27 cellular contexts compared by ENCODE assay signal in the genomic region with DNA sequence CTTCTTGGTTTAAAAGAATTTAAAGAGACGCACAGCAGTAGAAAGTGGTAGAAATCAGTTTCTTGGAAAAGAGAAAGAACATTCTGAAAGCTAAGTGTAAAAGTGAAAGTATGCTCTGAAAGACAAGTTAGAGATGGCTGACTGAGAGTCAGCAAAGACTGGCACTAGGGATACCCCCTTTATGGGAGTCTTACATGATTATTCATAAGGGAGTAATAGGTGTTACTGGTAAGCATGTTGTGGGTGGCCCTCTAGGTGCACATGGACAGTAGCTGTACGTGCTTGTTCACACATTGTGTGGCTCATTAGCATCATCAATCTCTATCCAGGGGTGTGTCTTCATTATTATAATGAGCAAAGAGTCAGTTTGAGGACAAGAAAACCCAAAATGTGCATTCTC.
"Had no signal": no experiment of that assay in that cellular context is flagged by ENCODE, and none has a peak within 500 bp of the region (broad histone marks: within the 10 kb centered on the region; RNA-seq: fewer than 3 reads in every experiment).

No MANE protein-coding gene starts in this region.

- H3K4me3 ChIP-seq: coronary artery, esophagus squamous epithelium, left lung, neural progenitor cell, prostate gland, right atrium auricular region, smooth muscle cell, thoracic aorta, tibial nerve, upper lobe of left lung had no signal

- H3K36me3 ChIP-seq: esophagus squamous epithelium, left lung, neural progenitor cell, prostate gland, right atrium auricular region, thoracic aorta, tibial nerve, upper lobe of left lung had no signal

- DNase-seq: dermis blood vessel endothelial cell; effector memory CD8-positive, alpha-beta T cell; erythroblast; esophagus squamous epithelium; foreskin melanocyte; head of caudate nucleus; left cardiac atrium; mesenchymal stem cell; midbrain; naive thymus-derived CD4-positive, alpha-beta T cell; nucleus accumbens; stimulated activated CD4-positive, alpha-beta T cell treated with anti-CD3 and anti-CD28 coated beads, Interleukin-12 subunit alpha, Interleukin-12 subunit beta, amount 100 ng/mL, for 4 hours; stimulated activated CD4-positive, alpha-beta T cell treated with anti-CD3 and anti-CD28 coated beads, Interleukin-1b, Interleukin-23, amount 100 ng/mL, for 48 hours; stimulated activated CD4-positive, alpha-beta T cell treated with anti-CD3 and anti-CD28 coated beads, Interleukin-4, amount 100 ng/mL, for 1 hour; stimulated activated CD8-positive, alpha-beta memory T cell treated with anti-CD3 and anti-CD28 coated beads, Interleukin-4, amount 100 ng/mL, for 48 hours; stimulated activated naive CD4-positive, alpha-beta T cell treated with Interleukin-2 at 50 U/mL for 16 hours; upper lobe of left lung had no signal

- H3K4me1 ChIP-seq: esophagus squamous epithelium, left lung, neural progenitor cell, prostate gland, right atrium auricular region, tibial nerve, upper lobe of left lung had no signal

- H3K27ac ChIP-seq: coronary artery, esophagus squamous epithelium, left lung, neural progenitor cell, prostate gland, right atrium auricular region, thoracic aorta, tibial nerve, upper lobe of left lung had no signal

- H3K9me3 Mint-ChIP-seq: nephron, neural progenitor cell had no signal

- H3K27ac Mint-ChIP-seq: effector memory CD8-positive, alpha-beta T cell; nephron; neural progenitor cell had no signal

- H3K27me3 Mint-ChIP-seq: effector memory CD8-positive, alpha-beta T cell had no signal

- ATAC-seq: effector memory CD8-positive, alpha-beta T cell; left cardiac atrium; left lung; naive thymus-derived CD4-positive, alpha-beta T cell; sciatic nerve had no signal

- H3K4me2 ChIP-seq: neural progenitor cell, smooth muscle cell had no signal

- H3K9me3 ChIP-seq: left lung, prostate gland, right atrium auricular region, thoracic aorta, tibial nerve, upper lobe of left lung had no signal

- H3K27me3 ChIP-seq: esophagus squamous epithelium, left lung, neural progenitor cell, right atrium auricular region, tibial nerve, upper lobe of left lung had no signal

- H2AFZ ChIP-seq: neural progenitor cell had no signal

- H3K4me1 Mint-ChIP-seq: naive thymus-derived CD4-positive, alpha-beta T cell; nephron; neural progenitor cell had no signal

- H3K4me3 Mint-ChIP-seq: effector memory CD8-positive, alpha-beta T cell; naive thymus-derived CD4-positive, alpha-beta T cell; nephron; neural progenitor cell had no signal
